1 cellular context compared by ENCODE assay signal in genomic region chrX:51759055-51759454, GRCh38.
TF ChIP-seq lines count a peak whose summit lies in the region.

No MANE protein-coding gene starts in this region.

TF ChIP-seq in SK-N-SH treated with all-trans-retinoic acid at 6 μM for 48 hours, 23 proteins besides CTCF, POLR2A, EP300 and RAD21:
- no peak for TF ChIP-seq POU6F1 (CRISPR knock-in tag; IDR thresholded peaks at IDR 0.05; ENCODE audit: borderline replicate concordance, low read depth)
- no peak for TF ChIP-seq BACH2 (CRISPR knock-in tag; IDR thresholded peaks at IDR 0.05; ENCODE audit: borderline replicate concordance)
- no peak for TF ChIP-seq CSDC2 (CRISPR knock-in tag; IDR thresholded peaks at IDR 0.05)
- TF ChIP-seq ZFP30 (CRISPR knock-in tag; IDR thresholded peaks at IDR 0.05) = no peak
